In the genomic region with DNA sequence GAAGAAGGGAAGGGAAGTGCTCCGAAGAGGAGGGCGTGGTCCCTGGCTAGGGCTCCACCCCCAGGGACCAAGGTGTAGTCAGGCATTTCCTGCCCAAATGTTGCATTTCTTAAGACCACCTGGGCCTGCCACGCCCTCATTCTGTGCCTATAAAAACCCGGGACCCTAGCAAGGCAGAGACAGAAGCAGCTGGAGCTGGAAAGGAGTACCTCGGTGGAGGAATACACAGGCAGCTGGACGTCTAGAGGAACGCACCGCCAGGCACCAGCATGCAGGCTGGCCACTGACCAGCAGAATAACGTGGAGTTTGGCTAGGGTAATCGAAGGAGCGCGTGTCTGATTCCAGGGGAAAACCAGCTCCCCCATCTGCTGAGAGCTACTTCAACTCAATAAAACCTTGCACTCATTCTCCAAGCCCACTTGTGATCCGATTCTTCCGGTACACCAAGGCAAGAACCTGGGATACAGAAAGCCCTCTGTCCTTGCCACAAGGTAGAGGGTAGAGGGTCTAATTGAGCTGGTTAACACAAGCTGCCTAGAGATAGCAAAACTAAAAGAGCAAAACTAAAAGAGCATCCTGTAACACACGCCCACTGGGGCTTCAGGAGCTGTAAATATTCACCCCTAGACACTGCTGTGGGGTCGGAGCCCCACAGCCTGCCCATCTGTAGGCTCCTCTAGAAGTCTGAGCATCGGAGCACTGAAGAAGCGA, we compare ENCODE assay signal across 1 cellular context.
TF ChIP-seq lines count a peak whose summit lies in the region.

No MANE protein-coding gene starts in this region.

TF ChIP-seq in HepG2, 621 proteins besides CTCF, POLR2A, EP300 and RAD21 (continued from another document and continues in another):
- TF ChIP-seq, protein P1, sequence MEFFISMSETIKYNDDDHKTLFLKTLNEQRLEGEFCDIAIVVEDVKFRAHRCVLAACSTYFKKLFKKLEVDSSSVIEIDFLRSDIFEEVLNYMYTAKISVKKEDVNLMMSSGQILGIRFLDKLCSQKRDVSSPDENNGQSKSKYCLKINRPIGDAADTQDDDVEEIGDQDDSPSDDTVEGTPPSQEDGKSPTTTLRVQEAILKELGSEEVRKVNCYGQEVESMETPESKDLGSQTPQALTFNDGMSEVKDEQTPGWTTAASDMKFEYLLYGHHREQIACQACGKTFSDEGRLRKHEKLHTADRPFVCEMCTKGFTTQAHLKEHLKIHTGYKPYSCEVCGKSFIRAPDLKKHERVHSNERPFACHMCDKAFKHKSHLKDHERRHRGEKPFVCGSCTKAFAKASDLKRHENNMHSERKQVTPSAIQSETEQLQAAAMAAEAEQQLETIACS (CRISPR knock-in tag; IDR thresholded peaks at IDR 0.05) = no peak
- TF ChIP-seq ZNF24 (IDR thresholded peaks at IDR 0.05) = no peak
- TF ChIP-seq FLYWCH1 (CRISPR knock-in tag; IDR thresholded peaks at IDR 0.05) = peak; percentile 44; the same call in 1 of the 2 replicates
- TF ChIP-seq FOSL1 (CRISPR knock-in tag; IDR thresholded peaks at IDR 0.05; ENCODE audit: borderline replicate concordance) = no peak
- TF ChIP-seq ZNF12 (CRISPR knock-in tag; IDR thresholded peaks at IDR 0.05) = no peak
- TF ChIP-seq BORCS8-MEF2B (CRISPR knock-in tag; IDR thresholded peaks at IDR 0.05) = peak; percentile 83
- no peak; the same call in 1 of the 2 replicates for TF ChIP-seq HNF4A (CRISPR knock-in tag; IDR thresholded peaks at IDR 0.05)
- no peak for TF ChIP-seq HNRNPUL1 (IDR thresholded peaks at IDR 0.05; ENCODE audit: low read depth, low read length)
- TF ChIP-seq, protein P2, sequence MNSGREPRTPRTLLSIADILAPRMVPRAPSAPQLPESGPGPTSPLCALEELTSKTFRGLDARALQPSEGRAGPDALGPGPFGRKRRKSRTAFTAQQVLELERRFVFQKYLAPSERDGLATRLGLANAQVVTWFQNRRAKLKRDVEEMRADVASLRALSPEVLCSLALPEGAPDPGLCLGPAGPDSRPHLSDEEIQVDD (CRISPR knock-in tag; IDR thresholded peaks at IDR 0.05; ENCODE audit: borderline replicate concordance) = peak; percentile 78; the same call in 1 of the 2 replicates
- TF ChIP-seq ZNF20 (CRISPR knock-in tag; IDR thresholded peaks at IDR 0.05) = no peak
- no peak for TF ChIP-seq ZNF124 (CRISPR knock-in tag; IDR thresholded peaks at IDR 0.05)
- TF ChIP-seq TRIM24 (CRISPR knock-in tag; IDR thresholded peaks at IDR 0.05) = no peak
- no peak for TF ChIP-seq NCOA2 (CRISPR knock-in tag; IDR thresholded peaks at IDR 0.05)
- TF ChIP-seq ZNF562 (CRISPR knock-in tag; IDR thresholded peaks at IDR 0.05; ENCODE audit: borderline replicate concordance) = no peak
- no peak for TF ChIP-seq ATF7 (IDR thresholded peaks at IDR 0.05)
- no peak; the same call in 1 of the 2 replicates for TF ChIP-seq ATF7 (CRISPR knock-in tag; IDR thresholded peaks at IDR 0.05)
- TF ChIP-seq ZBTB42 (CRISPR knock-in tag; IDR thresholded peaks at IDR 0.05) = no peak
- TF ChIP-seq, protein P3, sequence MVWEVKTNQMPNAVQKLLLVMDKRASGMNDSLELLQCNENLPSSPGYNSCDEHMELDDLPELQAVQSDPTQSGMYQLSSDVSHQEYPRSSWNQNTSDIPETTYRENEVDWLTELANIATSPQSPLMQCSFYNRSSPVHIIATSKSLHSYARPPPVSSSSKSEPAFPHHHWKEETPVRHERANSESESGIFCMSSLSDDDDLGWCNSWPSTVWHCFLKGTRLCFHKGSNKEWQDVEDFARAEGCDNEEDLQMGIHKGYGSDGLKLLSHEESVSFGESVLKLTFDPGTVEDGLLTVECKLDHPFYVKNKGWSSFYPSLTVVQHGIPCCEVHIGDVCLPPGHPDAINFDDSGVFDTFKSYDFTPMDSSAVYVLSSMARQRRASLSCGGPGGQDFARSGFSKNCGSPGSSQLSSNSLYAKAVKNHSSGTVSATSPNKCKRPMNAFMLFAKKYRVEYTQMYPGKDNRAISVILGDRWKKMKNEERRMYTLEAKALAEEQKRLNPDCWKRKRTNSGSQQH (CRISPR knock-in tag; IDR thresholded peaks at IDR 0.05; ENCODE audit: low read depth) = no peak
- TF ChIP-seq, protein P4, sequence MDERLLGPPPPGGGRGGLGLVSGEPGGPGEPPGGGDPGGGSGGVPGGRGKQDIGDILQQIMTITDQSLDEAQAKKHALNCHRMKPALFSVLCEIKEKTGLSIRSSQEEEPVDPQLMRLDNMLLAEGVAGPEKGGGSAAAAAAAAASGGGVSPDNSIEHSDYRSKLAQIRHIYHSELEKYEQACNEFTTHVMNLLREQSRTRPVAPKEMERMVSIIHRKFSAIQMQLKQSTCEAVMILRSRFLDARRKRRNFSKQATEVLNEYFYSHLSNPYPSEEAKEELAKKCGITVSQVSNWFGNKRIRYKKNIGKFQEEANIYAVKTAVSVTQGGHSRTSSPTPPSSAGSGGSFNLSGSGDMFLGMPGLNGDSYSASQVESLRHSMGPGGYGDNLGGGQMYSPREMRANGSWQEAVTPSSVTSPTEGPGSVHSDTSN (CRISPR knock-in tag; IDR thresholded peaks at IDR 0.05) = no peak
- TF ChIP-seq, protein P5, sequence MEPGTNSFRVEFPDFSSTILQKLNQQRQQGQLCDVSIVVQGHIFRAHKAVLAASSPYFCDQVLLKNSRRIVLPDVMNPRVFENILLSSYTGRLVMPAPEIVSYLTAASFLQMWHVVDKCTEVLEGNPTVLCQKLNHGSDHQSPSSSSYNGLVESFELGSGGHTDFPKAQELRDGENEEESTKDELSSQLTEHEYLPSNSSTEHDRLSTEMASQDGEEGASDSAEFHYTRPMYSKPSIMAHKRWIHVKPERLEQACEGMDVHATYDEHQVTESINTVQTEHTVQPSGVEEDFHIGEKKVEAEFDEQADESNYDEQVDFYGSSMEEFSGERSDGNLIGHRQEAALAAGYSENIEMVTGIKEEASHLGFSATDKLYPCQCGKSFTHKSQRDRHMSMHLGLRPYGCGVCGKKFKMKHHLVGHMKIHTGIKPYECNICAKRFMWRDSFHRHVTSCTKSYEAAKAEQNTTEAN (CRISPR knock-in tag; conservative IDR thresholded peaks at IDR 0.05) = no peak
- 0 out of 2 replicates have a peak, but pooled peaks have one; percentile 10 for TF ChIP-seq ZNF761 (CRISPR knock-in tag; conservative IDR thresholded peaks at IDR 0.05)
- TF ChIP-seq, protein P6, sequence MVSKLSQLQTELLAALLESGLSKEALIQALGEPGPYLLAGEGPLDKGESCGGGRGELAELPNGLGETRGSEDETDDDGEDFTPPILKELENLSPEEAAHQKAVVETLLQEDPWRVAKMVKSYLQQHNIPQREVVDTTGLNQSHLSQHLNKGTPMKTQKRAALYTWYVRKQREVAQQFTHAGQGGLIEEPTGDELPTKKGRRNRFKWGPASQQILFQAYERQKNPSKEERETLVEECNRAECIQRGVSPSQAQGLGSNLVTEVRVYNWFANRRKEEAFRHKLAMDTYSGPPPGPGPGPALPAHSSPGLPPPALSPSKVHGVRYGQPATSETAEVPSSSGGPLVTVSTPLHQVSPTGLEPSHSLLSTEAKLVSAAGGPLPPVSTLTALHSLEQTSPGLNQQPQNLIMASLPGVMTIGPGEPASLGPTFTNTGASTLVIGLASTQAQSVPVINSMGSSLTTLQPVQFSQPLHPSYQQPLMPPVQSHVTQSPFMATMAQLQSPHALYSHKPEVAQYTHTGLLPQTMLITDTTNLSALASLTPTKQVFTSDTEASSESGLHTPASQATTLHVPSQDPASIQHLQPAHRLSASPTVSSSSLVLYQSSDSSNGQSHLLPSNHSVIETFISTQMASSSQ (IDR thresholded peaks at IDR 0.05; ENCODE audit: low read depth) = no peak
- TF ChIP-seq, protein P6 (CRISPR knock-in tag; IDR thresholded peaks at IDR 0.05; ENCODE audit: borderline replicate concordance) = no peak
- peak; percentile 79 for TF ChIP-seq PHF8 (CRISPR knock-in tag; IDR thresholded peaks at IDR 0.05)
- TF ChIP-seq U2AF2 (IDR thresholded peaks at IDR 0.05; ENCODE audit: low read depth, low read length) = no peak
- TF ChIP-seq MYNN (CRISPR knock-in tag; IDR thresholded peaks at IDR 0.05; ENCODE audit: low read depth) = no peak
- no peak for TF ChIP-seq SCMH1 (CRISPR knock-in tag; IDR thresholded peaks at IDR 0.05; ENCODE audit: borderline replicate concordance)
- TF ChIP-seq, protein P7, sequence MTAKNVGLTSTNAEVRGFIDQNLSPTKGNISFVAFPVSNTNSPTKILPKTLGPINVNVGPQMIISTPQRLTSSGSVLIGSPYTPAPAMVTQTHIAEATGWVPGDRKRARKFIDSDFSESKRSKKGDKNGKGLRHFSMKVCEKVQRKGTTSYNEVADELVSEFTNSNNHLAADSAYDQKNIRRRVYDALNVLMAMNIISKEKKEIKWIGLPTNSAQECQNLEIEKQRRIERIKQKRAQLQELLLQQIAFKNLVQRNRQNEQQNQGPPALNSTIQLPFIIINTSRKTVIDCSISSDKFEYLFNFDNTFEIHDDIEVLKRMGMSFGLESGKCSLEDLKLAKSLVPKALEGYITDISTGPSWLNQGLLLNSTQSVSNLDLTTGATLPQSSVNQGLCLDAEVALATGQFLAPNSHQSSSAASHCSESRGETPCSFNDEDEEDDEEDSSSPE (CRISPR knock-in tag; IDR thresholded peaks at IDR 0.05) = peak; percentile 56; the same call in 1 of the 2 replicates
- TF ChIP-seq, protein P8, sequence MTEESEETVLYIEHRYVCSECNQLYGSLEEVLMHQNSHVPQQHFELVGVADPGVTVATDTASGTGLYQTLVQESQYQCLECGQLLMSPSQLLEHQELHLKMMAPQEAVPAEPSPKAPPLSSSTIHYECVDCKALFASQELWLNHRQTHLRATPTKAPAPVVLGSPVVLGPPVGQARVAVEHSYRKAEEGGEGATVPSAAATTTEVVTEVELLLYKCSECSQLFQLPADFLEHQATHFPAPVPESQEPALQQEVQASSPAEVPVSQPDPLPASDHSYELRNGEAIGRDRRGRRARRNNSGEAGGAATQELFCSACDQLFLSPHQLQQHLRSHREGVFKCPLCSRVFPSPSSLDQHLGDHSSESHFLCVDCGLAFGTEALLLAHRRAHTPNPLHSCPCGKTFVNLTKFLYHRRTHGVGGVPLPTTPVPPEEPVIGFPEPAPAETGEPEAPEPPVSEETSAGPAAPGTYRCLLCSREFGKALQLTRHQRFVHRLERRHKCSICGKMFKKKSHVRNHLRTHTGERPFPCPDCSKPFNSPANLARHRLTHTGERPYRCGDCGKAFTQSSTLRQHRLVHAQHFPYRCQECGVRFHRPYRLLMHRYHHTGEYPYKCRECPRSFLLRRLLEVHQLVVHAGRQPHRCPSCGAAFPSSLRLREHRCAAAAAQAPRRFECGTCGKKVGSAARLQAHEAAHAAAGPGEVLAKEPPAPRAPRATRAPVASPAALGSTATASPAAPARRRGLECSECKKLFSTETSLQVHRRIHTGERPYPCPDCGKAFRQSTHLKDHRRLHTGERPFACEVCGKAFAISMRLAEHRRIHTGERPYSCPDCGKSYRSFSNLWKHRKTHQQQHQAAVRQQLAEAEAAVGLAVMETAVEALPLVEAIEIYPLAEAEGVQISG (CRISPR knock-in tag; IDR thresholded peaks at IDR 0.05) = peak; percentile 43
- no peak for TF ChIP-seq RFX3 (CRISPR knock-in tag; IDR thresholded peaks at IDR 0.05)
- peak; percentile 52; the same call in 1 of the 2 replicates for TF ChIP-seq REPIN1 (CRISPR knock-in tag; IDR thresholded peaks at IDR 0.05; ENCODE audit: borderline replicate concordance, low read depth)
- peak; percentile 91 for TF ChIP-seq KLF12 (CRISPR knock-in tag; IDR thresholded peaks at IDR 0.05; ENCODE audit: borderline replicate concordance)
- TF ChIP-seq, protein P9, sequence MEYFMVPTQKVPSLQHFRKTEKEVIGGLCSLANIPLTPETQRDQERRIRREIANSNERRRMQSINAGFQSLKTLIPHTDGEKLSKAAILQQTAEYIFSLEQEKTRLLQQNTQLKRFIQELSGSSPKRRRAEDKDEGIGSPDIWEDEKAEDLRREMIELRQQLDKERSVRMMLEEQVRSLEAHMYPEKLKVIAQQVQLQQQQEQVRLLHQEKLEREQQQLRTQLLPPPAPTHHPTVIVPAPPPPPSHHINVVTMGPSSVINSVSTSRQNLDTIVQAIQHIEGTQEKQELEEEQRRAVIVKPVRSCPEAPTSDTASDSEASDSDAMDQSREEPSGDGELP (IDR thresholded peaks at IDR 0.05; ENCODE audit: borderline replicate concordance, low read depth) = peak; percentile 80
- no peak for TF ChIP-seq TBP (CRISPR knock-in tag; IDR thresholded peaks at IDR 0.05)
- no peak for TF ChIP-seq CENPT (CRISPR knock-in tag; IDR thresholded peaks at IDR 0.05; ENCODE audit: low read depth)
- no peak for TF ChIP-seq ZNF780A (CRISPR knock-in tag; IDR thresholded peaks at IDR 0.05)
- TF ChIP-seq NFIC (IDR thresholded peaks at IDR 0.05; ENCODE audit: low read length) = no peak
- TF ChIP-seq, protein P10, sequence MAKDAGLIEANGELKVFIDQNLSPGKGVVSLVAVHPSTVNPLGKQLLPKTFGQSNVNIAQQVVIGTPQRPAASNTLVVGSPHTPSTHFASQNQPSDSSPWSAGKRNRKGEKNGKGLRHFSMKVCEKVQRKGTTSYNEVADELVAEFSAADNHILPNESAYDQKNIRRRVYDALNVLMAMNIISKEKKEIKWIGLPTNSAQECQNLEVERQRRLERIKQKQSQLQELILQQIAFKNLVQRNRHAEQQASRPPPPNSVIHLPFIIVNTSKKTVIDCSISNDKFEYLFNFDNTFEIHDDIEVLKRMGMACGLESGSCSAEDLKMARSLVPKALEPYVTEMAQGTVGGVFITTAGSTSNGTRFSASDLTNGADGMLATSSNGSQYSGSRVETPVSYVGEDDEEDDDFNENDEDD (CRISPR knock-in tag; IDR thresholded peaks at IDR 0.05; ENCODE audit: borderline replicate concordance) = 0 out of 2 replicates have a peak, but pooled peaks have one; percentile 51
- TF ChIP-seq, protein P11, sequence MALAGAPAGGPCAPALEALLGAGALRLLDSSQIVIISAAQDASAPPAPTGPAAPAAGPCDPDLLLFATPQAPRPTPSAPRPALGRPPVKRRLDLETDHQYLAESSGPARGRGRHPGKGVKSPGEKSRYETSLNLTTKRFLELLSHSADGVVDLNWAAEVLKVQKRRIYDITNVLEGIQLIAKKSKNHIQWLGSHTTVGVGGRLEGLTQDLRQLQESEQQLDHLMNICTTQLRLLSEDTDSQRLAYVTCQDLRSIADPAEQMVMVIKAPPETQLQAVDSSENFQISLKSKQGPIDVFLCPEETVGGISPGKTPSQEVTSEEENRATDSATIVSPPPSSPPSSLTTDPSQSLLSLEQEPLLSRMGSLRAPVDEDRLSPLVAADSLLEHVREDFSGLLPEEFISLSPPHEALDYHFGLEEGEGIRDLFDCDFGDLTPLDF (CRISPR knock-in tag; IDR thresholded peaks at IDR 0.05) = no peak
- TF ChIP-seq ZNF572 (CRISPR knock-in tag; IDR thresholded peaks at IDR 0.05) = no peak
- TF ChIP-seq KDM6A (CRISPR knock-in tag; IDR thresholded peaks at IDR 0.05; ENCODE audit: low read depth) = no peak
- TF ChIP-seq RBAK (CRISPR knock-in tag; IDR thresholded peaks at IDR 0.05) = no peak
